ENCODE assay signal across 12 cellular contexts in the genomic region with DNA sequence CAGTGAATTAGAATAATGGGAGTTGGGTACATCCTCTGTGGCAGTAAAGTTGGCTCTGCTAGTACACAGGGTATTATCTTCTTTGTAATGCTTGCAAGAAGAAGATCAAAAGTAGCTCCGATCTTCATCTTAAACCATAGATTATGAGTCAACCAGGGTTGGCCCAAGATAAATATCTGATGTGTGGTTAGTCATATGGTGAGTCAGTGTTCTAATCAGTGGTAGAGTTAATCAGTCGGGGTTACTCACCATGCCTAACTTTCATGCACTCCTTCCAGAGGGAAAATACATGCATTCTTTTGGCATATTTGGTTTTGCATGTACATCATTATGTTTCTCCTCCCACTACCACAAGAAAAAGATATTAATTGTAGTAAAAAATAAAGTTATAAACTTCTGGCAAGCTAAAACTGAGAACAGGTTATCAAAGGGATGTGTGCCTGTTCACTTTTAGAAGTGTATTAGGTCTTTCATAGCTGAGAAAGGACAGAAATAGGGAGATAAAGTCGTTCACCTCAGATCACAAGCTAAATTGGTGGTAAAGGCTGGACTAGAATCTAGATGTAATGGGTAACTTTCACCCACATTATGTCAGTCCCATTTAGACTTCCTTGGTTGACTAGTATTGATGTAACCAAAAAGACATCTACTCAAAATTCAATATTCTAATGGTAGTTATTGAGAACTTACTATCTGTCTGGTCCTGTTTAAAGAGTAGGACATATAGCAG.
A peak's percentile ranks its signal among the peaks of the same experiment; 100 is the strongest.
DNase-seq lines count a peak whose midpoint lies in the region; ATAC-seq and TF ChIP-seq lines count a peak whose summit lies in the region.
"Had no signal": no experiment of that assay in that cellular context is flagged by ENCODE, and none has a peak within 500 bp of the region (broad histone marks: within the 10 kb centered on the region; RNA-seq: fewer than 3 reads in every experiment).

No MANE protein-coding gene starts in this region.

- 29% methylated on average over 3 of the region's 3 CpGs for WGBS in urinary bladder

- no peak overlapping the region for H3K27ac Mint-ChIP-seq in activated naive CD8-positive, alpha-beta T cell treated with anti-CD3 and anti-CD28 coated beads, Interleukin-2, amount 50 U/mL, for 24 hours
- H3K27ac Mint-ChIP-seq in activated naive CD8-positive, alpha-beta T cell treated with anti-CD3 and anti-CD28 coated beads for 36 hours = no peak overlapping the region
- no peak overlapping the region for H3K27ac Mint-ChIP-seq in immature natural killer cell

- no peak overlapping the region for H3K4me3 Mint-ChIP-seq in activated naive CD8-positive, alpha-beta T cell treated with anti-CD3 and anti-CD28 coated beads, Interleukin-2, amount 50 U/mL, for 24 hours
- H3K4me3 Mint-ChIP-seq in activated naive CD8-positive, alpha-beta T cell treated with anti-CD3 and anti-CD28 coated beads for 36 hours = no peak overlapping the region
- no peak overlapping the region for H3K4me3 Mint-ChIP-seq in immature natural killer cell
- H3K4me3 Mint-ChIP-seq: CD14-positive monocyte had no signal

- H3K4me1 ChIP-seq in RWPE2 (ENCODE audit: insufficient read depth, poor library complexity, severe bottlenecking) (peaks cover 61% of the 10 kb centered on the region), urinary bladder (ENCODE audit: insufficient read depth) (no peaks in the 10 kb centered on the region)

- H3K27ac ChIP-seq in RWPE2 (ENCODE audit: poor library complexity, severe bottlenecking) = peak overlapping the region; percentile 99
- H3K27ac ChIP-seq in urinary bladder (ENCODE audit: low read depth) = peak overlapping the region; percentile 23
- H3K27ac ChIP-seq: SK-N-MC had no signal

- peaks cover 10% of the 10 kb centered on the region for H3K27me3 Mint-ChIP-seq in activated naive CD8-positive, alpha-beta T cell treated with anti-CD3 and anti-CD28 coated beads, Interleukin-2, amount 50 U/mL, for 24 hours
- peaks cover 12% of the 10 kb centered on the region for H3K27me3 Mint-ChIP-seq in activated naive CD8-positive, alpha-beta T cell treated with anti-CD3 and anti-CD28 coated beads for 36 hours
- peaks cover 0 to 2% (median 0%) of the 10 kb centered on the region in 3 donors for H3K27me3 Mint-ChIP-seq in immature natural killer cell (ENCODE audit: low read depth in 3 of 3)

- TF ChIP-seq CTCF in RWPE2 (IDR thresholded peaks at IDR 0.05; ENCODE audit: poor library complexity, severe bottlenecking) (no peak), foreskin fibroblast (IDR thresholded peaks at IDR 0.05; ENCODE audit: low read depth, low read length) (no peak)

- H3K9me3 Mint-ChIP-seq in activated naive CD8-positive, alpha-beta T cell treated with anti-CD3 and anti-CD28 coated beads, Interleukin-2, amount 50 U/mL, for 24 hours = no peaks in the 10 kb centered on the region
- no peaks in the 10 kb centered on the region for H3K9me3 Mint-ChIP-seq in activated naive CD8-positive, alpha-beta T cell treated with anti-CD3 and anti-CD28 coated beads for 36 hours
- H3K9me3 Mint-ChIP-seq in immature natural killer cell = peaks cover 0 to 6% (median 1%) of the 10 kb centered on the region in 6 donors

- H3K4me1 Mint-ChIP-seq in activated naive CD8-positive, alpha-beta T cell treated with anti-CD3 and anti-CD28 coated beads, Interleukin-2, amount 50 U/mL, for 24 hours = peaks cover 15% of the 10 kb centered on the region
- peaks cover 3% of the 10 kb centered on the region for H3K4me1 Mint-ChIP-seq in activated naive CD8-positive, alpha-beta T cell treated with anti-CD3 and anti-CD28 coated beads for 36 hours
- H3K4me1 Mint-ChIP-seq in immature natural killer cell = no peaks in the 10 kb centered on the region

- H3K36me3 ChIP-seq in RWPE2 (ENCODE audit: low read depth) (no peaks in the 10 kb centered on the region), urinary bladder (ENCODE audit: insufficient read depth) (no peaks in the 10 kb centered on the region)

- H3K9me3 ChIP-seq in RWPE2 (ENCODE audit: severe bottlenecking) = no peaks in the 10 kb centered on the region

- H3K36me3 Mint-ChIP-seq in activated naive CD8-positive, alpha-beta T cell treated with anti-CD3 and anti-CD28 coated beads, Interleukin-2, amount 50 U/mL, for 24 hours (ENCODE audit: low read depth) = no peaks in the 10 kb centered on the region
- no peaks in the 10 kb centered on the region for H3K36me3 Mint-ChIP-seq in activated naive CD8-positive, alpha-beta T cell treated with anti-CD3 and anti-CD28 coated beads for 36 hours
- H3K36me3 Mint-ChIP-seq in immature natural killer cell = no peaks in the 10 kb centered on the region

- no peak overlapping the region for H3K4me3 ChIP-seq in RWPE2 (ENCODE audit: severe bottlenecking)
- H3K4me3 ChIP-seq in foreskin fibroblast (ENCODE audit: low read depth in 1 of 2, low read length in 2 of 2) = no peak overlapping the region
- H3K4me3 ChIP-seq in urinary bladder (ENCODE audit: low read depth, low read length) = no peak overlapping the region
- H3K4me3 ChIP-seq: SK-N-MC, skin epidermis had no signal

- H3K27me3 ChIP-seq in RWPE2 (ENCODE audit: insufficient read depth, poor library complexity, severe bottlenecking) = no peaks in the 10 kb centered on the region

- DNase-seq in activated naive CD8-positive, alpha-beta T cell treated with anti-CD3 and anti-CD28 coated beads, Interleukin-2, amount 50 U/mL, for 24 hours = no peak
- no peak for DNase-seq in activated naive CD8-positive, alpha-beta T cell treated with anti-CD3 and anti-CD28 coated beads for 36 hours
- DNase-seq in RWPE2 (ENCODE audit: low spot score) (no peak), foreskin fibroblast (peak; percentile 95 to 96), immature natural killer cell (no peak)
- DNase-seq: activated effector memory CD4-positive, alpha-beta T cell treated with Interleukin-2 at 50 U/mL for 16 hours had no signal

- peak; percentile 98 for ATAC-seq in activated naive CD8-positive, alpha-beta T cell treated with anti-CD3 and anti-CD28 coated beads, Interleukin-2, amount 50 U/mL, for 24 hours
- peak; percentile 79 for ATAC-seq in RWPE2 (ENCODE audit: low read depth)
- ATAC-seq in HG02798 (IDR thresholded peaks at IDR 0.05; ENCODE audit: poor library complexity, unreplicated experiment) = no peak
- no peak for ATAC-seq in GM19328 (IDR thresholded peaks at IDR 0.05; ENCODE audit: unreplicated experiment)

Comparison
In these comparisons a context has a peak if more than half of its experiments do, and no peak if none do; other contexts are left out.
1. ATAC-seq: peak in activated naive CD8-positive, alpha-beta T cell treated with anti-CD3 and anti-CD28 coated beads, Interleukin-2, amount 50 U/mL, for 24 hours (single experiment) and RWPE2 (single experiment); none in HG02798 (single experiment) and GM19328 (single experiment).
2. DNase-seq: peak in foreskin fibroblast (2 of 2); none in activated naive CD8-positive, alpha-beta T cell treated with anti-CD3 and anti-CD28 coated beads, Interleukin-2, amount 50 U/mL, for 24 hours (single experiment), activated naive CD8-positive, alpha-beta T cell treated with anti-CD3 and anti-CD28 coated beads for 36 hours (single experiment), RWPE2 (single experiment) and immature natural killer cell (0 of 3).